In the genomic region with DNA sequence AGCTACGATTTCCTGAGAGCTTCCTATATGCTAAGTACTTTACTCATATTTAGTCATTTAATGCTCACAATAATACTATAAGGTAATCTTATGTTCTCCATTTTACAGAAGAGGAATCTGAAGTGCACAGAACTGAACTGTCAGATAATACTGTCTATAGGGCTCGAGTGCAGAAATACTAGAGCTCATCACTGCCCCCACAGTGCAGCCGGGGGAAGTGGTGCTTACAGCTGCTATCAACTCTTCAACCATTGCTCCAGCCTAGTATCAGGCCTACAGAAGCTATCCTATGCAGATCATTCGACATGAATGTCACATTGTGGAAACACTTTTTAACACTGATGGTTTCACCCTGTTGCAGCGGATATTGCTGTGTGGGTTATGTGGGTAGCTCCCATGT, we compare ENCODE assay signal across 11 cellular contexts.
DNase-seq lines count a peak whose midpoint lies in the region; ATAC-seq and TF ChIP-seq lines count a peak whose summit lies in the region.
"Had no signal": no experiment of that assay in that cellular context is flagged by ENCODE, and none has a peak within 500 bp of the region (broad histone marks: within the 10 kb centered on the region; RNA-seq: fewer than 3 reads in every experiment).

No MANE protein-coding gene starts in this region.

- no peaks in the 10 kb centered on the region for H3K9me3 ChIP-seq in smooth muscle cell (replicated peaks; ENCODE audit: low read depth)
- H3K9me3 ChIP-seq: BLaER1 had no signal

- no peak overlapping the region for H3K9ac ChIP-seq in smooth muscle cell (ENCODE audit: low read depth)
- H3K9ac ChIP-seq: BLaER1 had no signal

- H3K36me3 ChIP-seq in smooth muscle cell (ENCODE audit: low read depth) = no peaks in the 10 kb centered on the region
- H3K36me3 ChIP-seq: BLaER1 had no signal

- no peaks in the 10 kb centered on the region for H3F3A ChIP-seq in smooth muscle cell (ENCODE audit: low read depth)

- peak; percentile 71 for TF ChIP-seq CTCF in choroid plexus epithelial cell (conservative IDR thresholded peaks at IDR 0.05; ENCODE audit: low read depth, low read length)
- TF ChIP-seq CTCF in smooth muscle cell (IDR thresholded peaks at IDR 0.05; ENCODE audit: borderline replicate concordance, insufficient read depth, poor library complexity, severe bottlenecking) = peak; percentile 12
- TF ChIP-seq CTCF in lower leg skin (IDR thresholded peaks at IDR 0.05) = no peak

- H3K4me3 ChIP-seq in Jurkat, Clone E6-1 (ENCODE audit: low read length) = no peak overlapping the region
- H3K4me3 ChIP-seq in choroid plexus epithelial cell (ENCODE audit: low read depth, low read length) = no peak overlapping the region
- H3K4me3 ChIP-seq in smooth muscle cell = no peak overlapping the region
- H3K4me3 ChIP-seq in lower leg skin (ENCODE audit: low read depth, poor library complexity, severe bottlenecking) = no peak overlapping the region
- H3K4me3 ChIP-seq: BLaER1 had no signal

- peak; percentile 24 for DNase-seq in NCI-H748 (lab: John Stamatoyannopoulos, UW; ENCODE audit: unreplicated experiment)
- DNase-seq in NCI-H748 treated with DMSO at 0.1 percent for 48 hours (lab: John Stamatoyannopoulos, UW) = no peak
- DNase-seq in Jurkat, Clone E6-1 (ENCODE audit: low read depth, low spot score) = peak; percentile 1
- DNase-seq in choroid plexus epithelial cell (ENCODE audit: low read depth) = peak; percentile 52
- no peak for DNase-seq in smooth muscle cell (lab: John Stamatoyannopoulos, UW; ENCODE audit: unreplicated experiment)
- no peak for DNase-seq in lower leg skin (ENCODE audit: low spot score in 2 of 2)
- DNase-seq: activated naive CD4-positive, alpha-beta T cell treated with Interleukin-2 at 50 U/mL for 16 hours; NCI-H2171 treated with DMSO at 0.1 percent for 48 hours had no signal

- WGBS in smooth muscle cell (ENCODE audit: low lambda C conversion rate) = 66% methylated on average over 5 of the region's 5 CpGs
- 77 to 82% methylated on average over 5 of the region's 5 CpGs for WGBS in lower leg skin, 2 donors

- H3K27me3 ChIP-seq in smooth muscle cell (ENCODE audit: low read depth) = peaks cover 3% of the 10 kb centered on the region
- H3K27me3 ChIP-seq: BLaER1 had no signal

- H3K79me2 ChIP-seq in smooth muscle cell (ENCODE audit: low read depth) = no peaks in the 10 kb centered on the region

- H3K27ac ChIP-seq in smooth muscle cell (ENCODE audit: low read depth) = no peak overlapping the region
- H3K27ac ChIP-seq: BLaER1 had no signal

- no peak for TF ChIP-seq POLR2A in lower leg skin (IDR thresholded peaks at IDR 0.05)

- H2AFZ ChIP-seq in smooth muscle cell (ENCODE audit: low read depth) = no peak overlapping the region

- H3K4me1 ChIP-seq in smooth muscle cell (ENCODE audit: low read depth) = no peaks in the 10 kb centered on the region
- H3K4me1 ChIP-seq: BLaER1 had no signal

- peaks cover 20% of the 10 kb centered on the region for H4K20me1 ChIP-seq in smooth muscle cell (ENCODE audit: low read depth)
- H4K20me1 ChIP-seq: BLaER1 had no signal

- intact Hi-C loops in lower leg skin (cut with DNase I; ENCODE audit: low total_unique reads) = no loop called here

- ATAC-seq in GM18868 (IDR thresholded peaks at IDR 0.05; ENCODE audit: unreplicated experiment) (no peak), HG02981 (IDR thresholded peaks at IDR 0.05; ENCODE audit: unreplicated experiment) (no peak)

- no peak overlapping the region for H3K4me2 ChIP-seq in smooth muscle cell
- H3K4me2 ChIP-seq: BLaER1 had no signal

Comparison
In these comparisons a context has a peak if more than half of its experiments do, and no peak if none do; other contexts are left out.
1. DNase-seq: peak in NCI-H748 (single experiment), Jurkat, Clone E6-1 (single experiment) and choroid plexus epithelial cell (single experiment); none in NCI-H748 treated with DMSO at 0.1 percent for 48 hours (single experiment), smooth muscle cell (single experiment) and lower leg skin (0 of 2).
2. CTCF ChIP-seq: peak in choroid plexus epithelial cell (single experiment) and smooth muscle cell (single experiment); none in lower leg skin (0 of 3).